In the genomic region with DNA sequence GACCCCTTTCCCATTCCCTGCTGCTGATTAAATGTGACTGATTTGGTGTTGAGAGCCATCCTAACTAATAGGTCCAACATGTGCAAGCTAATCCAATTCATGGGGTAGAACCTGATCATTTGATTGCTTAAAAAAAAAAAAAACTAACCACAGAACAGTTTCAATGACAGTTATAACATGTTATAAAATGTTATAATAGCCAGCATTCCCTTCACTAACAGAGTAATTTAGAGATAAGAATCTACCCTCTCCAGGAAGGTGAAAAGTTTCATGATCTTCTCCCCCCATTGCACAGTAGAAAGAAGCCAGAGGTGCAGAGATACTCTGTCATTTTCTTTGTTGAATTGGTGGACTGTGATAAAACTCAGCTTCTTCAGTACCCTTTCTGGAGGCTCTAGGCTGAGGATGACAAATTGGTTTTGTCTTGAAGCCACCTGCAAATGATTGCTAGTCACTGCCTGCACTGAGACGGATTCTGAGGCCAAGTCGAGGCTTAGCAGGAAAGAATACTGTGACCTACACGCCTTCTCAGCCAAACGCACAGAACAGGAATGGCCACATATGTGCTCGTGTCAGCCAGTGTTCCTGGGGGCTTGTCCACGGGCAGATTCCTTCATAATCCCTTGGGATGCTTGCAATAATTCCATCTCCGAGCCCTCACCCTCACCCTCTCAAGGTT, we compare ENCODE assay signal across 15 cellular contexts.
A peak's percentile ranks its signal among the peaks of the same experiment; 100 is the strongest.
DNase-seq lines count a peak whose midpoint lies in the region; ATAC-seq and TF ChIP-seq lines count a peak whose summit lies in the region.
"Had no signal": no experiment of that assay in that cellular context is flagged by ENCODE, and none has a peak within 500 bp of the region (broad histone marks: within the 10 kb centered on the region; RNA-seq: fewer than 3 reads in every experiment).

No MANE protein-coding gene starts in this region.

- no peak for TF ChIP-seq CTCF in SK-N-SH (IDR thresholded peaks at IDR 0.05)
- no peak for TF ChIP-seq CTCF in right lobe of liver (IDR thresholded peaks at IDR 0.05)
- TF ChIP-seq CTCF in gastrocnemius medialis (IDR thresholded peaks at IDR 0.05 in 4 of 5, conservative IDR thresholded peaks at IDR 0.05 in 1 of 5) = no peak

- no peak overlapping the region for H2BK5ac ChIP-seq in mesendoderm (ENCODE audit: low read length)

- TF ChIP-seq POLR2A in right lobe of liver (IDR thresholded peaks at IDR 0.05) (no peak), gastrocnemius medialis (IDR thresholded peaks at IDR 0.05) (no peak)

- H2BK120ac ChIP-seq in mesendoderm (ENCODE audit: low read depth, low read length) = no peak overlapping the region

- no peaks in the 10 kb centered on the region for H3F3A ChIP-seq in SK-N-SH (replicated peaks; ENCODE audit: insufficient read depth)

- H3K36me3 ChIP-seq in SK-N-SH (replicated peaks in 1 of 2; ENCODE audit: control insufficient read depth in 1 of 2, insufficient read depth in 2 of 2, low read length in 1 of 2) = no peaks in the 10 kb centered on the region
- H3K36me3 ChIP-seq in mesendoderm (ENCODE audit: control insufficient read depth, insufficient read depth, low read length) = no peaks in the 10 kb centered on the region
- no peaks in the 10 kb centered on the region for H3K36me3 ChIP-seq in right lobe of liver
- H3K36me3 ChIP-seq in gastrocnemius medialis = no peaks in the 10 kb centered on the region
- H3K36me3 ChIP-seq: HAP-1 had no signal

- ATAC-seq in SK-N-SH treated with all-trans-retinoic acid at 6 μM for 48 hours (peak; percentile 34; the same call in 2 of the 3 replicates), right lobe of liver (no peak), gastrocnemius medialis (no peak)

- no peak overlapping the region for H3K4me2 ChIP-seq in SK-N-SH
- H3K4me2 ChIP-seq in mesendoderm (ENCODE audit: low read length) = no peak overlapping the region

- intact Hi-C loops in right lobe of liver (cut with DNase I) = no loop called here
- intact Hi-C loops in gastrocnemius medialis (cut with DNase I; ENCODE audit: low total_unique reads) = no loop called here

- no peak overlapping the region for H3K9ac ChIP-seq in SK-N-SH
- H3K9ac ChIP-seq in mesendoderm (ENCODE audit: low read length) = no peak overlapping the region

- in situ Hi-C loops in gastrocnemius medialis (cut with MboI; ENCODE audit: low sequenced_read_pairs in 4 of 4) = loop anchor here in 1 of 4 donors (25.0 kb wide), 1 partner anchor 88 kb away; no protein-coding TSS in a partner anchor

- CTCF ChIA-PET in SK-N-SH (lab: Yijun Ruan, JAX) = no interaction called here

- H3K9me3 ChIP-seq in SK-N-SH (no peaks in the 10 kb centered on the region), right lobe of liver (no peaks in the 10 kb centered on the region), gastrocnemius medialis (no peaks in the 10 kb centered on the region)
- H3K9me3 ChIP-seq: HAP-1 had no signal

- TF ChIP-seq RAD21 in SK-N-SH (IDR thresholded peaks at IDR 0.05; ENCODE audit: low read length) = no peak

- DNase-seq in SK-N-SH = no peak
- DNase-seq in cerebellum (ENCODE audit: low spot score) = peak; percentile 10
- DNase-seq in mesendoderm = no peak
- no peak for DNase-seq in cortex of kidney (lab: John Stamatoyannopoulos, UW)
- no peak for DNase-seq in stimulated activated CD4-positive, alpha-beta T cell treated with anti-CD3 and anti-CD28 coated beads, Interleukin-4, amount 100 ng/mL, for 24 hours
- DNase-seq in right lobe of liver = no peak
- no peak for DNase-seq in gastrocnemius medialis
- DNase-seq: CD4-positive, alpha-beta memory T cell; DMS79 treated with DMSO at 0.1 percent for 48 hours; NCI-H1436; NCI-H2029 treated with DMSO at 0.1 percent for 48 hours; SHP77 had no signal

- H3K4me3 ChIP-seq in SK-N-SH (ENCODE audit: low read depth in 2 of 2, low read length in 1 of 2) (no peak overlapping the region), mesendoderm (ENCODE audit: low read length) (no peak overlapping the region), right lobe of liver (no peak overlapping the region), gastrocnemius medialis (no peak overlapping the region)
- H3K4me3 ChIP-seq: HAP-1 had no signal

- H3K27ac ChIP-seq in SK-N-SH (ENCODE audit: low read depth in 2 of 2, low read length in 1 of 2) (no peak overlapping the region), mesendoderm (ENCODE audit: low read depth, low read length) (no peak overlapping the region), right lobe of liver (no peak overlapping the region), gastrocnemius medialis (no peak overlapping the region)
- H3K27ac ChIP-seq: HL-60 had no signal

- H2AFZ ChIP-seq in SK-N-SH (ENCODE audit: low read depth) = no peak overlapping the region

- H3K79me2 ChIP-seq in SK-N-SH (ENCODE audit: insufficient read depth) = no peaks in the 10 kb centered on the region
- H3K79me2 ChIP-seq in mesendoderm (ENCODE audit: control insufficient read depth, insufficient read depth, low read length) = no peaks in the 10 kb centered on the region

- peak overlapping the region; percentile 45 for H3K23ac ChIP-seq in mesendoderm (ENCODE audit: low read length)

- no peaks in the 10 kb centered on the region for H3K27me3 ChIP-seq in SK-N-SH (ENCODE audit: insufficient read depth)
- H3K27me3 ChIP-seq in mesendoderm (ENCODE audit: insufficient read depth, low read length, poor library complexity) = no peaks in the 10 kb centered on the region
- no peaks in the 10 kb centered on the region for H3K27me3 ChIP-seq in right lobe of liver
- no peaks in the 10 kb centered on the region for H3K27me3 ChIP-seq in gastrocnemius medialis

- H3K9me2 ChIP-seq in SK-N-SH = no peaks in the 10 kb centered on the region

- no peak overlapping the region for H2AK5ac ChIP-seq in mesendoderm (ENCODE audit: low read length)

- no peak overlapping the region for H2BK15ac ChIP-seq in mesendoderm (replicated peaks; ENCODE audit: low read depth)

- H3K4me1 ChIP-seq in SK-N-SH (ENCODE audit: control insufficient read depth in 1 of 2, insufficient read depth in 2 of 2, low read depth in 1 of 2, low read length in 1 of 2) (peaks cover 0 to 4% of the 10 kb centered on the region in 2 experiments; a peak in 2 of 4 replicates), mesendoderm (ENCODE audit: control insufficient read depth, low read depth, low read length) (no peaks in the 10 kb centered on the region), right lobe of liver (no peaks in the 10 kb centered on the region), gastrocnemius medialis (no peaks in the 10 kb centered on the region)
- H3K4me1 ChIP-seq: HAP-1 had no signal

- H3K56ac ChIP-seq in mesendoderm (ENCODE audit: low read length) = no peak overlapping the region

- no peak overlapping the region for H4K5ac ChIP-seq in mesendoderm (ENCODE audit: low read length)

- POLR2A ChIA-PET in SK-N-SH (lab: Yijun Ruan, JAX) = no interaction called here

- 86% methylated on average over 7 of the region's 7 CpGs for WGBS in SK-N-SH (ENCODE audit: low lambda C conversion rate)
- no CpG with 5 or more reads among the region's 7 CpGs for WGBS in mesendoderm (ENCODE audit: extremely low coverage, insufficient coverage, low lambda C conversion rate)
- WGBS in right lobe of liver (ENCODE audit: insufficient coverage, low coverage, low lambda C conversion rate, missing lambda C conversion rate) = 100% methylated on average over 2 of the region's 7 CpGs

- H4K8ac ChIP-seq in mesendoderm (ENCODE audit: low read depth, low read length) = no peak overlapping the region

- no peak overlapping the region for H3K18ac ChIP-seq in mesendoderm (ENCODE audit: low read length)

- no peaks in the 10 kb centered on the region for H3K79me1 ChIP-seq in mesendoderm (ENCODE audit: low read length)

- TF ChIP-seq EP300 in SK-N-SH (IDR thresholded peaks at IDR 0.05; ENCODE audit: borderline replicate concordance in 1 of 2, low read depth in 1 of 2, low read length in 1 of 2) = no peak

- no peaks in the 10 kb centered on the region for H4K20me1 ChIP-seq in SK-N-SH (ENCODE audit: insufficient read depth)

- H3K4ac ChIP-seq in mesendoderm (ENCODE audit: low read depth, low read length) = no peak overlapping the region

TF ChIP-seq in SK-N-SH treated with all-trans-retinoic acid at 6 μM for 48 hours, 23 proteins besides CTCF, POLR2A, EP300 and RAD21 (continues in another document):
- TF ChIP-seq ESRRG (CRISPR knock-in tag; IDR thresholded peaks at IDR 0.05) (no peak), CSDC2 (CRISPR knock-in tag; IDR thresholded peaks at IDR 0.05) (no peak)
- TF ChIP-seq, protein P1, sequence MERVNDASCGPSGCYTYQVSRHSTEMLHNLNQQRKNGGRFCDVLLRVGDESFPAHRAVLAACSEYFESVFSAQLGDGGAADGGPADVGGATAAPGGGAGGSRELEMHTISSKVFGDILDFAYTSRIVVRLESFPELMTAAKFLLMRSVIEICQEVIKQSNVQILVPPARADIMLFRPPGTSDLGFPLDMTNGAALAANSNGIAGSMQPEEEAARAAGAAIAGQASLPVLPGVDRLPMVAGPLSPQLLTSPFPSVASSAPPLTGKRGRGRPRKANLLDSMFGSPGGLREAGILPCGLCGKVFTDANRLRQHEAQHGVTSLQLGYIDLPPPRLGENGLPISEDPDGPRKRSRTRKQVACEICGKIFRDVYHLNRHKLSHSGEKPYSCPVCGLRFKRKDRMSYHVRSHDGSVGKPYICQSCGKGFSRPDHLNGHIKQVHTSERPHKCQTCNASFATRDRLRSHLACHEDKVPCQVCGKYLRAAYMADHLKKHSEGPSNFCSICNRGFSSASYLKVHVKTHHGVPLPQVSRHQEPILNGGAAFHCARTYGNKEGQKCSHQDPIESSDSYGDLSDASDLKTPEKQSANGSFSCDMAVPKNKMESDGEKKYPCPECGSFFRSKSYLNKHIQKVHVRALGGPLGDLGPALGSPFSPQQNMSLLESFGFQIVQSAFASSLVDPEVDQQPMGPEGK (CRISPR knock-in tag; IDR thresholded peaks at IDR 0.05; ENCODE audit: borderline replicate concordance) = no peak

TF ChIP-seq in SK-N-SH, 30 proteins besides CTCF, POLR2A, EP300 and RAD21 (continues in another document):
- TF ChIP-seq, protein P2, sequence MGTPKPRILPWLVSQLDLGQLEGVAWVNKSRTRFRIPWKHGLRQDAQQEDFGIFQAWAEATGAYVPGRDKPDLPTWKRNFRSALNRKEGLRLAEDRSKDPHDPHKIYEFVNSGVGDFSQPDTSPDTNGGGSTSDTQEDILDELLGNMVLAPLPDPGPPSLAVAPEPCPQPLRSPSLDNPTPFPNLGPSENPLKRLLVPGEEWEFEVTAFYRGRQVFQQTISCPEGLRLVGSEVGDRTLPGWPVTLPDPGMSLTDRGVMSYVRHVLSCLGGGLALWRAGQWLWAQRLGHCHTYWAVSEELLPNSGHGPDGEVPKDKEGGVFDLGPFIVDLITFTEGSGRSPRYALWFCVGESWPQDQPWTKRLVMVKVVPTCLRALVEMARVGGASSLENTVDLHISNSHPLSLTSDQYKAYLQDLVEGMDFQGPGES (IDR thresholded peaks at IDR 0.05; ENCODE audit: low read depth, low read length) = no peak
- TF ChIP-seq FOXM1 (IDR thresholded peaks at IDR 0.05; ENCODE audit: low read depth) (no peak), SMC3 (IDR thresholded peaks at IDR 0.05; ENCODE audit: low read depth, low read length) (no peak), EZH2phosphoT487 (IDR thresholded peaks at IDR 0.05; ENCODE audit: borderline replicate concordance, low read depth) (no peak), NRF1 (IDR thresholded peaks at IDR 0.05; ENCODE audit: low read depth, low read length) (no peak), MXI1 (IDR thresholded peaks at IDR 0.05; ENCODE audit: low read depth, low read length) (no peak)
